Comparison of ENCODE assay signal across 7 cellular contexts in genomic region chr12:117857632-117858274, GRCh38.
DNase-seq lines count a peak whose midpoint lies in the region; ATAC-seq and TF ChIP-seq lines count a peak whose summit lies in the region.

No MANE protein-coding gene starts in this region.

- H3K36me3 ChIP-seq in lung (ENCODE audit: control insufficient read depth in 2 of 2, insufficient read depth in 2 of 2, low read length in 2 of 2) = no peaks in the 10 kb centered on the region

- H3K9me3 ChIP-seq in lung (ENCODE audit: control insufficient read depth in 2 of 2, insufficient read depth in 1 of 2, low read length in 1 of 2) = no peaks in the 10 kb centered on the region

- no peaks in the 10 kb centered on the region for H3K27me3 ChIP-seq in lung (ENCODE audit: control insufficient read depth, insufficient read depth)

- no peaks in the 10 kb centered on the region for H3K4me1 ChIP-seq in lung (ENCODE audit: control insufficient read depth in 2 of 2, insufficient read depth in 2 of 2, low read length in 2 of 2)

- no peak overlapping the region for H3K27ac ChIP-seq in lung (ENCODE audit: low read depth in 1 of 2, low read length in 1 of 2)

- DNase-seq in GM12865 (ENCODE audit: low read depth) = peak; percentile 64
- DNase-seq in KBM-7 = peak; percentile 72
- DNase-seq in UCSD-AML1 (lab: John Stamatoyannopoulos, UW; ENCODE audit: unreplicated experiment) = peak; percentile 16
- DNase-seq in T47D (ENCODE audit: low read depth in 1 of 2, low spot score in 1 of 2) = peak; percentile 55 to 81
- peak; percentile 56 for DNase-seq in lung (ENCODE audit: low spot score)
- DNase-seq in stimulated activated naive CD8-positive, alpha-beta T cell treated with anti-CD3 and anti-CD28 coated beads, Interleukin-15, Interleukin-2, amounts not matched to agents 100 U/mL and 50 U/mL, for 24 hours = peak; percentile 61

- TF ChIP-seq CTCF in GM12865 (IDR thresholded peaks at IDR 0.05; ENCODE audit: insufficient read depth, low read depth, low read length, missing control alignments) (peak; percentile 80), lung (IDR thresholded peaks at IDR 0.05; ENCODE audit: control extremely low read depth, extremely low read depth) (peak; percentile 12)

- in situ Hi-C loops in KBM-7 (cut with MboI; ENCODE audit: low pct_unique_long_range_greater_than_20kb, low sequenced_read_pairs) (no loop called here), T47D (cut with HindIII; ENCODE audit: low pct_unique_long_range_greater_than_20kb, low sequenced_read_pairs) (no loop called here)

- ATAC-seq in lung (ENCODE audit: insufficient read depth, low FRiP score) (no peak), HG02571 (IDR thresholded peaks at IDR 0.05; ENCODE audit: unreplicated experiment) (no peak)
- ATAC-seq in stimulated activated naive CD8-positive, alpha-beta T cell treated with anti-CD3 and anti-CD28 coated beads, Interleukin-15, Interleukin-2, amounts not matched to agents 100 U/mL and 50 U/mL, for 24 hours = no peak

- 45 to 56% methylated on average over 6 of the region's 6 CpGs for WGBS in lung, 2 donors

- H3K4me3 ChIP-seq in GM12865 (ENCODE audit: low read depth, low read length) (no peak overlapping the region), lung (no peak overlapping the region)

Comparison
In these comparisons a context has a peak if more than half of its experiments do, and no peak if none do; other contexts are left out.
1. DNase-seq: peak in every context shown above with its lines; median percentile 72 in KBM-7; 68 in T47D; 64 in GM12865; 61 in stimulated activated naive CD8-positive, alpha-beta T cell treated with anti-CD3 and anti-CD28 coated beads, Interleukin-15, Interleukin-2, amounts not matched to agents 100 U/mL and 50 U/mL, for 24 hours; 56 in lung; 16 in UCSD-AML1.